In the genomic region with DNA sequence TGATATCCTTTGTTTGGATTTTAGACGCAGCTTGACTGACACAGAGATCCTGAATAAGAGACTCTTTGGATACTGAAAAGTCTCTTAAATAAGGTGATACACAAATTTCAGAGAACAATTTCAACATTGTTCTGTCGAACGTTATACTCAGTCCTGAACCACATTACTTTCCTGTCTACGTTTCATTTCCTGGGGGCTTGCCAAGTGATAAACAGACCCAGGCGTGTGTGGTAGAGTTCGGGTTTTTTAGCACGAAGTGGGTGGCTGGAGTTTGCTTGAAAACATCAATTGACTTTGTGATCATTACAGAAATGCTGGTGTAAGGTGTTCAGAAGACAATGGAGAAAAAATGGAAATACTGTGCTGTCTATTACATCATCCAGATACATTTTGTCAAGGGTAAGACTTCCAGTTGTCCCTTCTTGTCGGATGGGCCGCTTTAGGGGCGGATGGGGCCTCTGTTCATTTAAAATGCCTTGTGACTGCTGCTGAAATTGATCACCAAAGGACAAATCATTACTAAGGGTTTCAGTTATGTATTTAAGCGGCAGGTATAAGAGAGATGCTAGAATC, we compare ENCODE assay signal across 7 cellular contexts. TPM values are rescaled to one million over a fixed set of nuclear protein-coding genes. Genes with fewer than 3 reads are reported as not detected.
A peak's percentile ranks its signal among the peaks of the same experiment; 100 is the strongest.
DNase-seq lines count a peak whose midpoint lies in the region; ATAC-seq, FAIRE-seq and TF ChIP-seq lines count a peak whose summit lies in the region.

A gene with protein sequence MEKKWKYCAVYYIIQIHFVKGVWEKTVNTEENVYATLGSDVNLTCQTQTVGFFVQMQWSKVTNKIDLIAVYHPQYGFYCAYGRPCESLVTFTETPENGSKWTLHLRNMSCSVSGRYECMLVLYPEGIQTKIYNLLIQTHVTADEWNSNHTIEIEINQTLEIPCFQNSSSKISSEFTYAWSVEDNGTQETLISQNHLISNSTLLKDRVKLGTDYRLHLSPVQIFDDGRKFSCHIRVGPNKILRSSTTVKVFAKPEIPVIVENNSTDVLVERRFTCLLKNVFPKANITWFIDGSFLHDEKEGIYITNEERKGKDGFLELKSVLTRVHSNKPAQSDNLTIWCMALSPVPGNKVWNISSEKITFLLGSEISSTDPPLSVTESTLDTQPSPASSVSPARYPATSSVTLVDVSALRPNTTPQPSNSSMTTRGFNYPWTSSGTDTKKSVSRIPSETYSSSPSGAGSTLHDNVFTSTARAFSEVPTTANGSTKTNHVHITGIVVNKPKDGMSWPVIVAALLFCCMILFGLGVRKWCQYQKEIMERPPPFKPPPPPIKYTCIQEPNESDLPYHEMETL (plus strand): TSS at position 287 of the 573 bp plus-strand sequence. CDS start 52 bp downstream, at position 339.

- H3K4me1 Mint-ChIP-seq in activated naive CD4-positive, alpha-beta T cell treated with anti-CD3 and anti-CD28 coated beads, Interleukin-2, amount 10 ng/mL, durations not matched to agents 7 days and 5 days, result peaks cover 73% of the 10 kb centered on the region
- no peaks in the 10 kb centered on the region for H3K4me1 Mint-ChIP-seq in glutamatergic neuron (ENCODE audit: low read depth, unreplicated experiment)

- H3K9me3 Mint-ChIP-seq in activated naive CD4-positive, alpha-beta T cell treated with anti-CD3 and anti-CD28 coated beads, Interleukin-2, amount 10 ng/mL, durations not matched to agents 7 days and 5 days, result no peaks in the 10 kb centered on the region
- no peaks in the 10 kb centered on the region for H3K9me3 Mint-ChIP-seq in glutamatergic neuron (ENCODE audit: unreplicated experiment)

- H3K27me3 Mint-ChIP-seq in activated naive CD4-positive, alpha-beta T cell treated with anti-CD3 and anti-CD28 coated beads, Interleukin-2, amount 10 ng/mL, durations not matched to agents 7 days and 5 days, result no peaks in the 10 kb centered on the region
- no peaks in the 10 kb centered on the region for H3K27me3 Mint-ChIP-seq in glutamatergic neuron (ENCODE audit: unreplicated experiment)

- H3K4me3 Mint-ChIP-seq in activated naive CD4-positive, alpha-beta T cell treated with anti-CD3 and anti-CD28 coated beads, Interleukin-2, amount 10 ng/mL, durations not matched to agents 7 days and 5 days, result peak within 1 kb of the TSS; percentile 95
- H3K4me3 Mint-ChIP-seq in glutamatergic neuron (ENCODE audit: unreplicated experiment), result no peak within 1 kb of the TSS

- peaks cover 47% of the 10 kb centered on the region for H3K36me3 Mint-ChIP-seq in activated naive CD4-positive, alpha-beta T cell treated with anti-CD3 and anti-CD28 coated beads, Interleukin-2, amount 10 ng/mL, durations not matched to agents 7 days and 5 days
- no peaks in the 10 kb centered on the region for H3K36me3 Mint-ChIP-seq in glutamatergic neuron (ENCODE audit: unreplicated experiment)

- no peak within 1 kb of the TSS for H3K27ac Mint-ChIP-seq in activated naive CD4-positive, alpha-beta T cell treated with anti-CD3 and anti-CD28 coated beads, Interleukin-2, amount 10 ng/mL, durations not matched to agents 7 days and 5 days
- H3K27ac Mint-ChIP-seq in glutamatergic neuron (ENCODE audit: unreplicated experiment), result no peak within 1 kb of the TSS

- peak; percentile 25 for DNase-seq in OCI-M1 (lab: John Stamatoyannopoulos, UW)
- peak; percentile 74 for DNase-seq in activated naive CD4-positive, alpha-beta T cell treated with anti-CD3 and anti-CD28 coated beads, Interleukin-2, amount 10 ng/mL, durations not matched to agents 7 days and 5 days
- peak; percentile 45 for DNase-seq in stimulated activated CD4-positive, alpha-beta T cell treated with anti-CD3 and anti-CD28 coated beads, Interleukin-12 subunit alpha, Interleukin-12 subunit beta, amount 100 ng/mL, for 4 hours
- DNase-seq in glutamatergic neuron, result no peak
- no peak for DNase-seq in HTR-8/SVneo (ENCODE audit: insufficient read length, low spot score)
- no peak for DNase-seq in pons (ENCODE audit: low spot score)

- TF ChIP-seq CTCF in glutamatergic neuron (IDR thresholded peaks at IDR 0.05; ENCODE audit: partially characterized antibody, unreplicated experiment), result no peak

- FAIRE-seq in HTR-8/SVneo (lab: Jason Lieb, UNC), result no peak

- ATAC-seq in GM21717 (IDR thresholded peaks at IDR 0.05; ENCODE audit: unreplicated experiment), result peak; percentile 39

- CTCF ChIA-PET in activated naive CD4-positive, alpha-beta T cell treated with anti-CD3 and anti-CD28 coated beads, Interleukin-2, amount 10 ng/mL, durations not matched to agents 7 days and 5 days (lab: Charles Lee), result interaction anchor here (0.6 to 1.9 kb wide), 4 partner anchors 49 to 149 kb away, joined by 3 to 9 read pairs (median 3); no protein-coding TSS in a partner anchor

RNA-seq across cellular contexts. Expression of the gene that starts here (rescaled TPM):
- not detected for total RNA-seq in glutamatergic neuron (ENCODE audit: unreplicated experiment)

Comparison
In these comparisons a context has a peak if more than half of its experiments do, and no peak if none do; other contexts are left out.
1. DNase-seq: peak in OCI-M1 (single experiment), activated naive CD4-positive, alpha-beta T cell treated with anti-CD3 and anti-CD28 coated beads, Interleukin-2, amount 10 ng/mL, durations not matched to agents 7 days and 5 days (single experiment) and stimulated activated CD4-positive, alpha-beta T cell treated with anti-CD3 and anti-CD28 coated beads, Interleukin-12 subunit alpha, Interleukin-12 subunit beta, amount 100 ng/mL, for 4 hours (single experiment); none in glutamatergic neuron (single experiment), HTR-8/SVneo (single experiment) and pons (single experiment).